10 cellular contexts compared by ENCODE assay signal in the genomic region with DNA sequence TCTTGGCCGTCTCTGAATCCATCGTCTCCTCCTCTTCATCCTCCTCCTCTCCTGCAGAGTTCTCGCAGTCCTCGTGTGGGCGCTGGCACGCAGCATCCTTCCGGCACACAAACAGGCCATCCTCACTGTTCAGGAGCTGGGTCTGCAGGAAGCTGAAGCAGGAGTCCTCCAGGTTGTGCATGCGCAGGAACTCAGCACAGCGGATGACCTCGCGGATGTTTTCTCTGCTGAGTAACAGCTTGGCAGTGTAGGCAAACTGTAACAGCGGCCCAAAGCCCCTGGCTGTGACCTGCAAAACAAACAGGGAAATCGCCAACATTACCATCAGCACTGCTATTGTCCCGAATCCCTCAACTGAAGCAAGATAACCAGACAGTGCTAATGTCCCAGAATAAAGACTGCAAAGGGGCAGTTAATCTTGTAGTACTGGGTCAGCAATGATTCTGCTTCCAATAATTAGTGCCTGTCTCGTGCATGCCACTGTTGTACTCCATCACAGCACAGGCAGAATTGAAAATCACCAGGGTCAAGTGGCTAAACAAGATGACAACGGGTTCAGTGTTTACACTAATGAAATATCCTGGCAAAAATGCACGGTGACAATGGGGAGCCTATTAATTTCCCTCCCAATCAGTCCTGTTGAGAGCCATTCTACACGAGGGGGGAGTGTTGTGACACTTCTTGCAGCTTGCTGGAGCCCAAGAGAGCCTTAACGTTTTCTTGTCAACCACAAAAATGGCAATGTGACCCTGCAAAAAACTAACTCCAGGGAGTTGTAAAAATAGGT. TPM values are rescaled to one million over a fixed set of nuclear protein-coding genes. Genes with fewer than 3 reads are reported as not detected.
DNase-seq lines count a peak whose midpoint lies in the region; ATAC-seq and TF ChIP-seq lines count a peak whose summit lies in the region.
"Had no signal": no experiment of that assay in that cellular context is flagged by ENCODE, and none has a peak within 500 bp of the region (broad histone marks: within the 10 kb centered on the region; RNA-seq: fewer than 3 reads in every experiment).

No MANE protein-coding gene starts in this region.

- H3K9me3 ChIP-seq in tibial artery (no peaks in the 10 kb centered on the region), aorta (ENCODE audit: control insufficient read depth, low read length) (no peaks in the 10 kb centered on the region)
- H3K9me3 ChIP-seq: psoas muscle had no signal

- DNase-seq in NCI-H2196 (lab: John Stamatoyannopoulos, UW; ENCODE audit: unreplicated experiment) (peak; percentile 9), NCI-H2196 treated with DMSO at 0.1 percent for 48 hours (lab: John Stamatoyannopoulos, UW; ENCODE audit: unreplicated experiment) (no peak), epithelial cell of prostate (ENCODE audit: low read depth, low spot score) (no peak), posterior vena cava (ENCODE audit: low spot score) (peak; percentile 80), tibial artery (no peak), aorta (no peak)

- WGBS in aorta, 2 donors: 61 to 63% methylated on average over 19 of the region's 19 CpGs

- intact Hi-C loops in posterior vena cava (cut with DNase I) (loop anchor here in 1 of 2 donors (10.0 kb wide), 1 partner anchor 433 kb away; no protein-coding TSS in a partner anchor), tibial artery (cut with DNase I; ENCODE audit: low total_unique reads) (no loop called here), aorta (cut with DNase I) (no loop called here)

- ATAC-seq in GM21390 (IDR thresholded peaks at IDR 0.05; ENCODE audit: unreplicated experiment) (no peak), aorta (ENCODE audit: low FRiP score) (no peak)

- peak overlapping the region; percentile 74 for H3K27ac ChIP-seq in epithelial cell of prostate
- H3K27ac ChIP-seq in tibial artery: no peak overlapping the region
- no peak overlapping the region for H3K27ac ChIP-seq in aorta (ENCODE audit: low read depth in 1 of 2, low read length in 2 of 2)
- H3K27ac ChIP-seq: psoas muscle had no signal

- H3K27me3 ChIP-seq in tibial artery (no peaks in the 10 kb centered on the region), aorta (ENCODE audit: control insufficient read depth in 1 of 2, insufficient read depth in 2 of 2, low read length in 1 of 2) (no peaks in the 10 kb centered on the region)

- no peak overlapping the region for H3K4me3 ChIP-seq in tibial artery
- no peak overlapping the region for H3K4me3 ChIP-seq in aorta (ENCODE audit: low read length in 2 of 2)
- H3K4me3 ChIP-seq: psoas muscle had no signal

- H3K36me3 ChIP-seq in tibial artery: peaks cover 0 to 28% (median 11%) of the 10 kb centered on the region in 3 donors
- H3K36me3 ChIP-seq in aorta (ENCODE audit: control insufficient read depth in 1 of 2, insufficient read depth in 2 of 2, low read length in 1 of 2): no peaks in the 10 kb centered on the region

- TF ChIP-seq CTCF in tibial artery (IDR thresholded peaks at IDR 0.05): no peak

- no peaks in the 10 kb centered on the region for H3K4me1 ChIP-seq in tibial artery
- no peaks in the 10 kb centered on the region for H3K4me1 ChIP-seq in aorta (ENCODE audit: control insufficient read depth in 1 of 2, insufficient read depth in 2 of 2, low read length in 2 of 2)

TF ChIP-seq in PFSK-1, 5 proteins besides CTCF, POLR2A, EP300 and RAD21:
- TF ChIP-seq POLR2AphosphoS5 (IDR thresholded peaks at IDR 0.05; ENCODE audit: low read depth, low read length) (peak; percentile 31; the same call in 1 of the 2 replicates), SIN3A (IDR thresholded peaks at IDR 0.05; ENCODE audit: borderline replicate concordance, insufficient read depth, low read length) (no peak), FOXP2 (optimal IDR thresholded peaks at IDR 0.05; ENCODE audit: borderline replicate concordance, extremely low read depth, extremely low read length, insufficient read depth) (peak; percentile 97)

RNA-seq across cellular contexts. Expression of a gene that starts 57.5 kb away (rescaled TPM):
- not detected for polyA plus RNA-seq in PFSK-1 (2012; ENCODE audit: insufficient read length, low read depth)
- total RNA-seq in posterior vena cava (not detected), aorta (not detected)
- not detected for polyA plus RNA-seq in aorta
- total RNA-seq: bronchial epithelial cell, psoas muscle had no signal
- polyA plus RNA-seq: psoas muscle had no signal

Comparison
In these comparisons a context has a peak if more than half of its experiments do, and no peak if none do; other contexts are left out.
1. DNase-seq: peak in NCI-H2196 (single experiment) and posterior vena cava (single experiment); none in NCI-H2196 treated with DMSO at 0.1 percent for 48 hours (single experiment), epithelial cell of prostate (single experiment), tibial artery (0 of 2) and aorta (0 of 2).